In genomic region chr20:45948742-45949541, GRCh38 we compare ENCODE assay signal across 15 cellular contexts. TPM values are rescaled to one million over a fixed set of nuclear protein-coding genes. Genes with fewer than 3 reads are reported as not detected.
A peak's percentile ranks its signal among the peaks of the same experiment; 100 is the strongest.
DNase-seq lines count a peak whose midpoint lies in the region; ATAC-seq, FAIRE-seq and TF ChIP-seq lines count a peak whose summit lies in the region.
"Had no signal": no experiment of that assay in that cellular context is flagged by ENCODE, and none has a peak within 500 bp of the region (broad histone marks: within the 10 kb centered on the region; RNA-seq: fewer than 3 reads in every experiment).

No MANE protein-coding gene starts in this region.

- peaks cover 56 to 79% of the 10 kb centered on the region in 2 donors for H3K36me3 ChIP-seq in kidney (ENCODE audit: control insufficient read depth in 1 of 2, insufficient read depth in 2 of 2, low read length in 2 of 2)
- H3K36me3 ChIP-seq in upper lobe of right lung, result peaks cover 99% of the 10 kb centered on the region

- TF ChIP-seq CTCF in kidney (IDR thresholded peaks at IDR 0.05; ENCODE audit: borderline replicate concordance, extremely low read depth, insufficient read depth) (no peak), type B pancreatic cell (conservative IDR thresholded peaks at IDR 0.05) (no peak), upper lobe of right lung (IDR thresholded peaks at IDR 0.05) (no peak)

- no peak overlapping the region for H3K4me3 Mint-ChIP-seq in type B pancreatic cell
- H3K4me3 Mint-ChIP-seq: activated T-cell treated with anti-CD3 and anti-CD28 coated beads, Interleukin-2, amount 50 U/mL, for 4 hours; brain had no signal

- no peaks in the 10 kb centered on the region for H3K9me3 Mint-ChIP-seq in type B pancreatic cell
- H3K9me3 Mint-ChIP-seq: activated T-cell treated with anti-CD3 and anti-CD28 coated beads, Interleukin-2, amount 50 U/mL, for 4 hours; brain had no signal

- no peak for ATAC-seq in Right ventricle myocardium inferior
- no peak for ATAC-seq in Right ventricle myocardium superior (ENCODE audit: poor library complexity)
- no peak for ATAC-seq in upper lobe of right lung
- ATAC-seq: activated T-cell treated with anti-CD3 and anti-CD28 coated beads, Interleukin-2, amount 50 U/mL, for 4 hours had no signal

- intact Hi-C loops in Right ventricle myocardium inferior (cut with DNase I), result no loop called here
- intact Hi-C loops in Right ventricle myocardium superior (cut with DNase I), result no loop called here
- intact Hi-C loops in kidney (cut with DNase I), result loop anchor here (10.0 kb wide), 1 partner anchor 144 kb away; no protein-coding TSS in a partner anchor
- intact Hi-C loops in upper lobe of right lung (cut with DNase I), result no loop called here

- H3K27me3 ChIP-seq in upper lobe of right lung, result no peaks in the 10 kb centered on the region
- H3K27me3 ChIP-seq: SJSA1 had no signal

- H3K4me1 ChIP-seq in kidney (ENCODE audit: control insufficient read depth in 1 of 2, insufficient read depth in 1 of 2, low read depth in 1 of 2, low read length in 2 of 2) (no peaks in the 10 kb centered on the region), upper lobe of right lung (no peaks in the 10 kb centered on the region)
- H3K4me1 ChIP-seq: SJSA1 had no signal

- H3K27me3 Mint-ChIP-seq in type B pancreatic cell, result no peaks in the 10 kb centered on the region
- H3K27me3 Mint-ChIP-seq: brain had no signal

- no peaks in the 10 kb centered on the region for H3K4me1 Mint-ChIP-seq in type B pancreatic cell (ENCODE audit: unreplicated experiment)
- H3K4me1 Mint-ChIP-seq: brain had no signal

- H3K27ac Mint-ChIP-seq in type B pancreatic cell, result peak overlapping the region; percentile 37

- peaks cover 8% of the 10 kb centered on the region for H3K36me3 Mint-ChIP-seq in type B pancreatic cell

- TF ChIP-seq POLR2A in Raji (IDR thresholded peaks at IDR 0.05; ENCODE audit: insufficient read depth, low read depth, low read length), result 0 out of 2 replicates have a peak, but pooled peaks have one; percentile 5

- peak; percentile 66 for DNase-seq in Right ventricle myocardium inferior (ENCODE audit: missing footprints)
- DNase-seq in Right ventricle myocardium superior, result no peak
- peak; percentile 59 for DNase-seq in kidney
- DNase-seq in type B pancreatic cell (ENCODE audit: extremely low spot score, unreplicated experiment), result no peak
- DNase-seq in NCI-H774 (lab: John Stamatoyannopoulos, UW), result no peak
- no peak for DNase-seq in upper lobe of right lung
- DNase-seq in Kasumi-1 (lab: John Stamatoyannopoulos, UW), result no peak
- DNase-seq: activated CD4-positive, CD25-positive, alpha-beta regulatory T cell; activated T-cell treated with anti-CD3 and anti-CD28 coated beads, Interleukin-2, amount 50 U/mL, for 4 hours; left ventricle myocardium inferior; NCI-H1694; NCI-H526 treated with DMSO at 0.1 percent for 48 hours had no signal

- no peak overlapping the region for H3K9ac ChIP-seq in kidney (ENCODE audit: low read length in 2 of 2)

- H3K4me3 ChIP-seq in kidney (ENCODE audit: low read length in 2 of 2), result no peak overlapping the region
- H3K4me3 ChIP-seq in upper lobe of right lung, result no peak overlapping the region
- H3K4me3 ChIP-seq: left ventricle myocardium inferior, SJSA1 had no signal

- no peaks in the 10 kb centered on the region for H3K9me3 ChIP-seq in kidney (ENCODE audit: control insufficient read depth in 1 of 2, low read length in 2 of 2)
- no peaks in the 10 kb centered on the region for H3K9me3 ChIP-seq in upper lobe of right lung
- H3K9me3 ChIP-seq: left ventricle myocardium inferior, SJSA1 had no signal

- no peak for FAIRE-seq in kidney (lab: Jason Lieb, UNC)

- H3K27ac ChIP-seq in kidney (ENCODE audit: low read depth in 2 of 2, low read length in 2 of 2) (no peak overlapping the region), upper lobe of right lung (no peak overlapping the region)
- H3K27ac ChIP-seq: left ventricle myocardium inferior, SJSA1 had no signal

RNA-seq across cellular contexts. Expression of gene PCIF1, which starts 14.5 kb away (rescaled TPM):
- 22.5 TPM for total RNA-seq in Right ventricle myocardium inferior
- total RNA-seq in Right ventricle myocardium superior, result 21.8 TPM
- total RNA-seq in kidney, result 43.1 TPM
- polyA plus RNA-seq in kidney (ENCODE audit: insufficient read depth, low read depth, low replicate concordance), result 27.4 TPM
- total RNA-seq in type B pancreatic cell (ENCODE audit: low replicate concordance), result 35.0 and 37.6 TPM in 2 replicates
- 43.1 TPM for total RNA-seq in upper lobe of right lung

RNA-seq across cellular contexts. Expression of gene ZNF335, which starts 23.1 kb away (rescaled TPM):
- total RNA-seq in Right ventricle myocardium inferior (9.7 TPM), Right ventricle myocardium superior (7.6 TPM), kidney (22.3 TPM), type B pancreatic cell (ENCODE audit: low replicate concordance) (19.9 and 23.6 TPM in 2 replicates), upper lobe of right lung (19.1 TPM)
- 5.7 TPM for polyA plus RNA-seq in kidney (ENCODE audit: insufficient read depth, low read depth, low replicate concordance)

RNA-seq across cellular contexts. Expression of gene PLTP, which starts 37.0 kb away (rescaled TPM):
- 156 TPM for total RNA-seq in Right ventricle myocardium inferior
- total RNA-seq in Right ventricle myocardium superior, result 118 TPM
- 345 TPM for total RNA-seq in kidney
- 790 TPM for polyA plus RNA-seq in kidney (ENCODE audit: insufficient read depth, low read depth, low replicate concordance)
- total RNA-seq in type B pancreatic cell (ENCODE audit: low replicate concordance), result 40.7 and 96.5 TPM in 2 replicates
- 65.9 TPM for total RNA-seq in upper lobe of right lung

RNA-seq across cellular contexts. Expression of gene CTSA, which starts 57.8 kb away (rescaled TPM):
- total RNA-seq in Right ventricle myocardium inferior (113 TPM), Right ventricle myocardium superior (113 TPM), kidney (180 TPM), type B pancreatic cell (ENCODE audit: low replicate concordance) (142 and 174 TPM in 2 replicates), upper lobe of right lung (164 TPM)
- polyA plus RNA-seq in kidney (ENCODE audit: insufficient read depth, low read depth, low replicate concordance), result 408 TPM

RNA-seq across cellular contexts. Expression of gene NEURL2, which starts 57.9 kb away (rescaled TPM):
- total RNA-seq in Right ventricle myocardium inferior, result 5.0 TPM
- 6.5 TPM for total RNA-seq in Right ventricle myocardium superior
- total RNA-seq in kidney, result 27.5 TPM
- polyA plus RNA-seq in kidney (ENCODE audit: insufficient read depth, low read depth, low replicate concordance), result 37.3 TPM
- 6.4 TPM in 2 replicates for total RNA-seq in type B pancreatic cell (ENCODE audit: low replicate concordance)
- 2.8 TPM for total RNA-seq in upper lobe of right lung

Comparison
In these comparisons a context has a peak if more than half of its experiments do, and no peak if none do; other contexts are left out.
1. DNase-seq: peak in Right ventricle myocardium inferior (single experiment) and kidney (single experiment); none in Right ventricle myocardium superior (single experiment), type B pancreatic cell (single experiment), NCI-H774 (single experiment), upper lobe of right lung (single experiment) and Kasumi-1 (0 of 2).